Comparison of ENCODE assay signal across 17 cellular contexts in the genomic region with DNA sequence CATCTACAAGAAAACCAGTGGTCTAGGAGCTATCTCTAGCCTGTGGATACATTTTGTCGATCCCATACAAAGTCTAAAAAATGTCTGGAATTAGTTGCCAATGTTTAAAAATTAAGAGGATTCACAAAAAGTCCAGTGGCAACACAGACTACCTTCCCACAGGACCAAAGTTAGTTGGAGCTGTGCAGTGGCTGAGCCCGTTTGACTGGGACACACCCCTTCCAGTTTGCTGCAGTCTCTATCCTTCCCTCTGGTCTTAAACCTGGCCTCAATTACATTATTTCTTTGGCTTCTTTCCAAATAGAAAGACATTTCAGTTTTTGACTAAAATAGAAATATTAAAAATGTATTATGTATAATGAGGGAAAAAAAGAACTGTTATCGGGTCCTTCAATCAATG. TPM values are rescaled to one million over a fixed set of nuclear protein-coding genes. Genes with fewer than 3 reads are reported as not detected.
A peak's percentile ranks its signal among the peaks of the same experiment; 100 is the strongest.
DNase-seq lines count a peak whose midpoint lies in the region; ATAC-seq and TF ChIP-seq lines count a peak whose summit lies in the region.
"Had no signal": no experiment of that assay in that cellular context is flagged by ENCODE, and none has a peak within 500 bp of the region (broad histone marks: within the 10 kb centered on the region; RNA-seq: fewer than 3 reads in every experiment).

No MANE protein-coding gene starts in this region.

- intact Hi-C loops in left ventricle myocardium superior (cut with micrococcal nuclease) (no loop called here), heart left ventricle (cut with DNase I) (no loop called here)

- DNase-seq in SK-N-SH = peak; percentile 20
- DNase-seq in left ventricle myocardium superior = no peak
- no peak for DNase-seq in heart left ventricle
- no peak for DNase-seq in activated CD4-positive, alpha-beta T cell treated with anti-CD3 and anti-CD28 coated beads, Interleukin-2, amount 50 U/mL, for 4 hours
- DNase-seq: Caco-2; CD4-positive, CD25-positive, alpha-beta regulatory T cell; CD8-positive, alpha-beta T cell; DMS153; DND-41; GM23248; H7; HCEC 1CT had no signal

- H3K9ac ChIP-seq in SK-N-SH (no peak overlapping the region), subcutaneous abdominal adipose tissue (ENCODE audit: low read length in 5 of 5) (no peak overlapping the region)
- H3K9ac ChIP-seq: BLaER1, GM23248 had no signal

- H3F3A ChIP-seq in SK-N-SH (replicated peaks; ENCODE audit: insufficient read depth) = peaks cover 5% of the 10 kb centered on the region

- H3K27ac ChIP-seq in SK-N-SH (ENCODE audit: low read depth in 2 of 2, low read length in 1 of 2) (no peak overlapping the region), heart left ventricle (peak overlapping the region in 2 of 12 donors; percentile 5 to 22), subcutaneous abdominal adipose tissue (ENCODE audit: low read depth, low read length) (peak overlapping the region; percentile 1)
- H3K27ac ChIP-seq: 22Rv1, BLaER1, C4-2B, GM23248 had no signal

- no peak overlapping the region for H2AFZ ChIP-seq in SK-N-SH (ENCODE audit: low read depth)
- H2AFZ ChIP-seq: GM23248 had no signal

- no peaks in the 10 kb centered on the region for H3K27me3 ChIP-seq in SK-N-SH (ENCODE audit: insufficient read depth)
- H3K27me3 ChIP-seq in heart left ventricle = no peaks in the 10 kb centered on the region
- no peaks in the 10 kb centered on the region for H3K27me3 ChIP-seq in subcutaneous abdominal adipose tissue (ENCODE audit: control insufficient read depth in 5 of 5, insufficient read depth in 4 of 5, low read length in 5 of 5)
- H3K27me3 ChIP-seq: BLaER1 had no signal

- H4K20me1 ChIP-seq in SK-N-SH (ENCODE audit: insufficient read depth) = no peaks in the 10 kb centered on the region
- H4K20me1 ChIP-seq: BLaER1 had no signal

- ATAC-seq in SK-N-SH treated with all-trans-retinoic acid at 6 μM for 48 hours = no peak
- peak; percentile 50 for ATAC-seq in left ventricle myocardium superior
- ATAC-seq in heart left ventricle = no peak
- ATAC-seq: CD8-positive, alpha-beta T cell had no signal

- CTCF ChIA-PET in SK-N-SH (lab: Yijun Ruan, JAX) = interaction anchor here (0.5 to 7.7 kb wide), 5 partner anchors 14 to 1503 kb away, joined by 3 to 69 read pairs (median 3); partner anchors contain the start of gene SLC16A14

- no peak for TF ChIP-seq EP300 in SK-N-SH (IDR thresholded peaks at IDR 0.05; ENCODE audit: borderline replicate concordance in 1 of 2, low read depth in 1 of 2, low read length in 1 of 2)

- H3K4me1 ChIP-seq in SK-N-SH (ENCODE audit: control insufficient read depth in 1 of 2, insufficient read depth in 2 of 2, low read depth in 1 of 2, low read length in 1 of 2) (no peaks in the 10 kb centered on the region; a peak in 1 of 4 replicates), heart left ventricle (peaks cover 0 to 12% (median 1%) of the 10 kb centered on the region in 12 donors), subcutaneous abdominal adipose tissue (ENCODE audit: control insufficient read depth in 5 of 5, insufficient read depth in 5 of 5, low read length in 5 of 5) (peaks cover 0 to 5% (median 0%) of the 10 kb centered on the region in 5 donors)
- H3K4me1 ChIP-seq: Caco-2 had no signal

- TF ChIP-seq CTCF in SK-N-SH (IDR thresholded peaks at IDR 0.05) (no peak), heart left ventricle (IDR thresholded peaks at IDR 0.05) (no peak)

- 66% methylated on average over 3 of the region's 3 CpGs for WGBS in SK-N-SH (ENCODE audit: low lambda C conversion rate)
- 46 to 60% (median 54%) methylated on average over 3 of the region's 3 CpGs for WGBS in heart left ventricle, 4 donors

- no peaks in the 10 kb centered on the region for H3K79me2 ChIP-seq in SK-N-SH (ENCODE audit: insufficient read depth)

- no peak overlapping the region for H3K4me2 ChIP-seq in SK-N-SH
- H3K4me2 ChIP-seq: BLaER1 had no signal

- POLR2A ChIA-PET in SK-N-SH (lab: Yijun Ruan, JAX) = no interaction called here

- H3K4me3 ChIP-seq in SK-N-SH (ENCODE audit: low read depth in 2 of 2, low read length in 1 of 2) (no peak overlapping the region), heart left ventricle (no peak overlapping the region), subcutaneous abdominal adipose tissue (ENCODE audit: low read depth in 1 of 5, low read length in 5 of 5) (no peak overlapping the region)
- H3K4me3 ChIP-seq: BLaER1, GM23248 had no signal

- H3K36me3 ChIP-seq in SK-N-SH (replicated peaks in 1 of 2; ENCODE audit: control insufficient read depth in 1 of 2, insufficient read depth in 2 of 2, low read length in 1 of 2) (no peaks in the 10 kb centered on the region), heart left ventricle (peaks cover 0 to 5% (median 0%) of the 10 kb centered on the region in 9 donors), subcutaneous abdominal adipose tissue (ENCODE audit: control insufficient read depth in 5 of 5, insufficient read depth in 5 of 5, low read length in 5 of 5) (peaks cover 0 to 15% (median 8%) of the 10 kb centered on the region in 5 donors)

- TF ChIP-seq RAD21 in SK-N-SH (IDR thresholded peaks at IDR 0.05; ENCODE audit: low read length) = no peak

- H3K9me3 ChIP-seq in SK-N-SH (no peaks in the 10 kb centered on the region), heart left ventricle (no peaks in the 10 kb centered on the region), subcutaneous abdominal adipose tissue (ENCODE audit: control insufficient read depth in 5 of 5, low read length in 5 of 5) (no peaks in the 10 kb centered on the region)
- H3K9me3 ChIP-seq: BLaER1, Caco-2 had no signal

- H3K9me2 ChIP-seq in SK-N-SH = no peaks in the 10 kb centered on the region

- no peak for TF ChIP-seq POLR2A in heart left ventricle (IDR thresholded peaks at IDR 0.05)

TF ChIP-seq in SK-N-SH, 30 proteins besides CTCF, POLR2A, EP300 and RAD21:
- no peak for TF ChIP-seq FOXJ3 (CRISPR knock-in tag; IDR thresholded peaks at IDR 0.05)
- no peak for TF ChIP-seq GABPA (IDR thresholded peaks at IDR 0.05; ENCODE audit: low read depth)
- no peak for TF ChIP-seq TAF1 (IDR thresholded peaks at IDR 0.05; ENCODE audit: borderline replicate concordance, low read depth, low read length)
- TF ChIP-seq USF1 (IDR thresholded peaks at IDR 0.05; ENCODE audit: borderline replicate concordance, low read depth) = no peak
- TF ChIP-seq FOXM1 (IDR thresholded peaks at IDR 0.05; ENCODE audit: low read depth) = no peak
- TF ChIP-seq MAX (IDR thresholded peaks at IDR 0.05; ENCODE audit: low read depth) = no peak
- no peak for TF ChIP-seq JUND (IDR thresholded peaks at IDR 0.05)

TF ChIP-seq in SK-N-SH treated with all-trans-retinoic acid at 6 μM for 48 hours, 23 proteins besides CTCF, POLR2A, EP300 and RAD21 (continues in another document):
- TF ChIP-seq ZFP30 (CRISPR knock-in tag; IDR thresholded peaks at IDR 0.05) (no peak), ZNF70 (CRISPR knock-in tag; IDR thresholded peaks at IDR 0.05) (no peak), TCF4 (CRISPR knock-in tag; IDR thresholded peaks at IDR 0.05; ENCODE audit: borderline replicate concordance) (no peak), ZC3H10 (CRISPR knock-in tag; IDR thresholded peaks at IDR 0.05) (no peak), RARB (CRISPR knock-in tag; IDR thresholded peaks at IDR 0.05) (no peak), POU6F1 (CRISPR knock-in tag; IDR thresholded peaks at IDR 0.05; ENCODE audit: borderline replicate concordance, low read depth) (no peak), CSDC2 (CRISPR knock-in tag; IDR thresholded peaks at IDR 0.05) (no peak)
- TF ChIP-seq, protein P1, sequence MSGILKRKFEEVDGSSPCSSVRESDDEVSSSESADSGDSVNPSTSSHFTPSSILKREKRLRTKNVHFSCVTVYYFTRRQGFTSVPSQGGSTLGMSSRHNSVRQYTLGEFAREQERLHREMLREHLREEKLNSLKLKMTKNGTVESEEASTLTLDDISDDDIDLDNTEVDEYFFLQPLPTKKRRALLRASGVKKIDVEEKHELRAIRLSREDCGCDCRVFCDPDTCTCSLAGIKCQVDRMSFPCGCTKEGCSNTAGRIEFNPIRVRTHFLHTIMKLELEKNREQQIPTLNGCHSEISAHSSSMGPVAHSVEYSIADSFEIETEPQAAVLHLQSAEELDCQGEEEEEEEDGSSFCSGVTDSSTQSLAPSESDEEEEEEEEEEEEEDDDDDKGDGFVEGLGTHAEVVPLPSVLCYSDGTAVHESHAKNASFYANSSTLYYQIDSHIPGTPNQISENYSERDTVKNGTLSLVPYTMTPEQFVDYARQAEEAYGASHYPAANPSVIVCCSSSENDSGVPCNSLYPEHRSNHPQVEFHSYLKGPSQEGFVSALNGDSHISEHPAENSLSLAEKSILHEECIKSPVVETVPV (CRISPR knock-in tag; IDR thresholded peaks at IDR 0.05) = no peak
- TF ChIP-seq, protein P2, sequence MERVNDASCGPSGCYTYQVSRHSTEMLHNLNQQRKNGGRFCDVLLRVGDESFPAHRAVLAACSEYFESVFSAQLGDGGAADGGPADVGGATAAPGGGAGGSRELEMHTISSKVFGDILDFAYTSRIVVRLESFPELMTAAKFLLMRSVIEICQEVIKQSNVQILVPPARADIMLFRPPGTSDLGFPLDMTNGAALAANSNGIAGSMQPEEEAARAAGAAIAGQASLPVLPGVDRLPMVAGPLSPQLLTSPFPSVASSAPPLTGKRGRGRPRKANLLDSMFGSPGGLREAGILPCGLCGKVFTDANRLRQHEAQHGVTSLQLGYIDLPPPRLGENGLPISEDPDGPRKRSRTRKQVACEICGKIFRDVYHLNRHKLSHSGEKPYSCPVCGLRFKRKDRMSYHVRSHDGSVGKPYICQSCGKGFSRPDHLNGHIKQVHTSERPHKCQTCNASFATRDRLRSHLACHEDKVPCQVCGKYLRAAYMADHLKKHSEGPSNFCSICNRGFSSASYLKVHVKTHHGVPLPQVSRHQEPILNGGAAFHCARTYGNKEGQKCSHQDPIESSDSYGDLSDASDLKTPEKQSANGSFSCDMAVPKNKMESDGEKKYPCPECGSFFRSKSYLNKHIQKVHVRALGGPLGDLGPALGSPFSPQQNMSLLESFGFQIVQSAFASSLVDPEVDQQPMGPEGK (CRISPR knock-in tag; IDR thresholded peaks at IDR 0.05; ENCODE audit: borderline replicate concordance) = no peak

RNA-seq across cellular contexts. Expression of gene SLC16A14, which starts 18.6 kb away (rescaled TPM):
- polyA plus RNA-seq in SK-N-SH (2012; rRNA removed) = 0.73 and 0.90 TPM in 2 replicates
- polyA plus RNA-seq in SK-N-SH (2012; cell fraction: cytosol; rRNA removed) = 0.72 and 1.1 TPM in 2 replicates
- polyA plus RNA-seq in SK-N-SH (2012; cell fraction: nucleus; rRNA removed) = 0.61 and 0.71 TPM in 2 replicates
- total RNA-seq in left ventricle myocardium superior = 4.0 TPM
- total RNA-seq in heart left ventricle = 1 to 10 TPM; 1.9 to 5.2 (median 3.1) TPM
- under 1 TPM; 0.53 to 0.89 TPM for polyA plus RNA-seq in heart left ventricle
- total RNA-seq: Caco-2; CD4-positive, CD25-positive, alpha-beta regulatory T cell; GM23248 had no signal
- polyA plus RNA-seq: GM23248 had no signal
